Comparison of ENCODE assay signal across 17 cellular contexts in genomic region chr1:183983371-183984105, GRCh38. TPM values are rescaled to one million over a fixed set of nuclear protein-coding genes. Genes with fewer than 3 reads are reported as not detected.
DNase-seq lines count a peak whose midpoint lies in the region; ATAC-seq and TF ChIP-seq lines count a peak whose summit lies in the region.
"Had no signal": no experiment of that assay in that cellular context is flagged by ENCODE, and none has a peak within 500 bp of the region (broad histone marks: within the 10 kb centered on the region; RNA-seq: fewer than 3 reads in every experiment).

No MANE protein-coding gene starts in this region.

- TF ChIP-seq CTCF in SK-N-SH (IDR thresholded peaks at IDR 0.05) (no peak), upper lobe of left lung (IDR thresholded peaks at IDR 0.05) (no peak)

- no peak for TF ChIP-seq POLR2A in upper lobe of left lung (IDR thresholded peaks at IDR 0.05)

- POLR2A ChIA-PET in SK-N-SH (lab: Yijun Ruan, JAX), result no interaction called here

- no peak for TF ChIP-seq RAD21 in SK-N-SH (IDR thresholded peaks at IDR 0.05; ENCODE audit: low read length)

- H3K9me3 ChIP-seq in SK-N-SH, result no peaks in the 10 kb centered on the region
- no peaks in the 10 kb centered on the region for H3K9me3 ChIP-seq in upper lobe of left lung
- H3K9me3 ChIP-seq: colonic mucosa, SJSA1 had no signal

- WGBS in SK-N-SH (ENCODE audit: low lambda C conversion rate), result 86% methylated on average over 9 of the region's 9 CpGs
- 71% methylated on average over 6 to 9 of the region's 9 CpGs for WGBS in upper lobe of left lung, 2 donors

- H3K9ac ChIP-seq in SK-N-SH, result no peak overlapping the region

- no peaks in the 10 kb centered on the region for H4K20me1 ChIP-seq in SK-N-SH (ENCODE audit: insufficient read depth)

- H2AFZ ChIP-seq in SK-N-SH (ENCODE audit: low read depth), result no peak overlapping the region

- peaks cover 8% of the 10 kb centered on the region for H3F3A ChIP-seq in SK-N-SH (replicated peaks; ENCODE audit: insufficient read depth)

- ATAC-seq in SK-N-SH treated with all-trans-retinoic acid at 6 μM for 48 hours (peak; percentile 70), upper lobe of left lung (ENCODE audit: low FRiP score in 2 of 2) (peak in 1 of 2 donors; percentile 43)
- ATAC-seq in activated naive CD4-positive, alpha-beta T cell treated with anti-CD3 and anti-CD28 coated beads, Interleukin-2, amount 50 U/mL, for 72 hours, result no peak

- H3K27ac ChIP-seq in SK-N-SH (ENCODE audit: low read depth in 2 of 2, low read length in 1 of 2) (no peak overlapping the region; a peak in 1 of 4 replicates), upper lobe of left lung (peak overlapping the region in 3 of 4 donors; percentile 0 to 36 (median 13))
- H3K27ac ChIP-seq: colonic mucosa, SJSA1 had no signal

- no peak overlapping the region for H3K27ac Mint-ChIP-seq in activated naive CD4-positive, alpha-beta T cell treated with anti-CD3 and anti-CD28 coated beads, Interleukin-2, amount 50 U/mL, for 72 hours
- H3K27ac Mint-ChIP-seq: activated naive CD4-positive, alpha-beta T cell treated with anti-CD3 and anti-CD28 coated beads, Interleukin-2, amount 50 U/mL, for 24 hours; naive B cell had no signal

- DNase-seq in SK-N-SH (no peak), fibroblast of gingiva (ENCODE audit: low read depth) (peak; percentile 15), midbrain (lab: John Stamatoyannopoulos, UW) (peak; percentile 51), upper lobe of left lung (no peak), DMS53 (lab: John Stamatoyannopoulos, UW) (no peak)
- DNase-seq in activated naive CD4-positive, alpha-beta T cell treated with anti-CD3 and anti-CD28 coated beads, Interleukin-2, amount 50 U/mL, for 72 hours (ENCODE audit: low spot score in 2 of 2), result no peak
- no peak for DNase-seq in activated effector memory CD4-positive, alpha-beta T cell treated with anti-CD3 and anti-CD28 coated beads, Interleukin-2, amount 50 U/mL, for 16 hours
- DNase-seq: 8988T; CD8-positive, alpha-beta memory T cell; colonic mucosa; GDM1; H7; naive B cell; NCI-H1930 had no signal

- H3K4me2 ChIP-seq in SK-N-SH, result no peak overlapping the region

- no peaks in the 10 kb centered on the region for H3K36me3 ChIP-seq in SK-N-SH (replicated peaks in 1 of 2; ENCODE audit: control insufficient read depth in 1 of 2, insufficient read depth in 2 of 2, low read length in 1 of 2)
- no peaks in the 10 kb centered on the region for H3K36me3 ChIP-seq in upper lobe of left lung
- H3K36me3 ChIP-seq: colonic mucosa, SJSA1 had no signal

- H3K27me3 ChIP-seq in SK-N-SH (ENCODE audit: insufficient read depth) (no peaks in the 10 kb centered on the region), upper lobe of left lung (no peaks in the 10 kb centered on the region)
- H3K27me3 ChIP-seq: colonic mucosa, SJSA1 had no signal

- CTCF ChIA-PET in SK-N-SH (lab: Yijun Ruan, JAX), result no interaction called here

- no peaks in the 10 kb centered on the region for H3K79me2 ChIP-seq in SK-N-SH (ENCODE audit: insufficient read depth)

- TF ChIP-seq EP300 in SK-N-SH (IDR thresholded peaks at IDR 0.05; ENCODE audit: borderline replicate concordance in 1 of 2, low read depth in 1 of 2, low read length in 1 of 2) (no peak), upper lobe of left lung (IDR thresholded peaks at IDR 0.05) (no peak)

- no peaks in the 10 kb centered on the region for H3K9me2 ChIP-seq in SK-N-SH

- no peaks in the 10 kb centered on the region for H3K36me3 Mint-ChIP-seq in activated naive CD4-positive, alpha-beta T cell treated with anti-CD3 and anti-CD28 coated beads, Interleukin-2, amount 50 U/mL, for 72 hours
- H3K36me3 Mint-ChIP-seq: activated naive CD4-positive, alpha-beta T cell treated with anti-CD3 and anti-CD28 coated beads, Interleukin-2, amount 50 U/mL, for 24 hours; CD8-positive, alpha-beta memory T cell; naive B cell had no signal

- H3K4me3 ChIP-seq in SK-N-SH (ENCODE audit: low read depth in 2 of 2, low read length in 1 of 2) (no peak overlapping the region), upper lobe of left lung (no peak overlapping the region)
- H3K4me3 ChIP-seq: colonic mucosa, SJSA1 had no signal

- H3K4me1 ChIP-seq in SK-N-SH (ENCODE audit: control insufficient read depth in 1 of 2, insufficient read depth in 2 of 2, low read depth in 1 of 2, low read length in 1 of 2) (peaks cover 10 to 20% of the 10 kb centered on the region in 2 experiments; a peak in 3 of 4 replicates), upper lobe of left lung (no peaks in the 10 kb centered on the region)
- H3K4me1 ChIP-seq: colonic mucosa had no signal

- H3K9me3 Mint-ChIP-seq in activated naive CD4-positive, alpha-beta T cell treated with anti-CD3 and anti-CD28 coated beads, Interleukin-2, amount 50 U/mL, for 72 hours, result no peaks in the 10 kb centered on the region
- H3K9me3 Mint-ChIP-seq: activated naive CD4-positive, alpha-beta T cell treated with anti-CD3 and anti-CD28 coated beads, Interleukin-2, amount 50 U/mL, for 24 hours had no signal

TF ChIP-seq in SK-N-SH treated with all-trans-retinoic acid at 6 μM for 48 hours, 23 proteins besides CTCF, POLR2A, EP300 and RAD21:
- no peak for TF ChIP-seq RARB (CRISPR knock-in tag; IDR thresholded peaks at IDR 0.05)
- no peak for TF ChIP-seq ZNF8 (CRISPR knock-in tag; IDR thresholded peaks at IDR 0.05)
- TF ChIP-seq GLIS3 (CRISPR knock-in tag; IDR thresholded peaks at IDR 0.05), result no peak
- no peak for TF ChIP-seq SNAI2 (CRISPR knock-in tag; IDR thresholded peaks at IDR 0.05)
TF ChIP-seq in SK-N-SH treated with all-trans-retinoic acid at 6 μM for 48 hours: peak in this region for 0.

TF ChIP-seq in SK-N-SH, 30 proteins besides CTCF, POLR2A, EP300 and RAD21:
- no peak for TF ChIP-seq RCOR1 (IDR thresholded peaks at IDR 0.05; ENCODE audit: low read length)
- no peak for TF ChIP-seq JUND (IDR thresholded peaks at IDR 0.05)
- TF ChIP-seq TEAD4 (IDR thresholded peaks at IDR 0.05; ENCODE audit: borderline replicate concordance, insufficient read depth), result no peak
- no peak for TF ChIP-seq PBX3 (IDR thresholded peaks at IDR 0.05)
- TF ChIP-seq MAX (IDR thresholded peaks at IDR 0.05; ENCODE audit: low read depth), result no peak
- TF ChIP-seq POLR2AphosphoS5 (IDR thresholded peaks at IDR 0.05; ENCODE audit: low read depth, low read length), result no peak
- TF ChIP-seq YY1 (IDR thresholded peaks at IDR 0.05; ENCODE audit: low read depth), result no peak
- TF ChIP-seq SIN3A (IDR thresholded peaks at IDR 0.05; ENCODE audit: borderline replicate concordance, low read depth, low read length), result no peak
- TF ChIP-seq RXRA (IDR thresholded peaks at IDR 0.05; ENCODE audit: borderline replicate concordance, low read depth), result no peak
- TF ChIP-seq EZH2phosphoT487 (IDR thresholded peaks at IDR 0.05; ENCODE audit: borderline replicate concordance, low read depth), result no peak
- TF ChIP-seq REST (IDR thresholded peaks at IDR 0.05; ENCODE audit: low read depth, low read length), result no peak
- no peak for TF ChIP-seq FOXM1 (IDR thresholded peaks at IDR 0.05; ENCODE audit: low read depth)
- no peak for TF ChIP-seq SMC3 (IDR thresholded peaks at IDR 0.05; ENCODE audit: low read depth, low read length)
- TF ChIP-seq CHD2 (IDR thresholded peaks at IDR 0.05; ENCODE audit: low read length, partially characterized antibody), result no peak
- TF ChIP-seq MEF2A (IDR thresholded peaks at IDR 0.05; ENCODE audit: borderline replicate concordance, low read depth), result no peak

RNA-seq across cellular contexts. Expression of gene COLGALT2, which starts 54.0 kb away (rescaled TPM):
- polyA plus RNA-seq in SK-N-SH (2012; rRNA removed), result 4.4 and 6.2 TPM in 2 replicates
- polyA plus RNA-seq in SK-N-SH (2012; cell fraction: cytosol; rRNA removed), result 4.9 and 5.9 TPM in 2 replicates
- 12.8 and 14.6 TPM in 2 replicates for polyA plus RNA-seq in SK-N-SH (2012; cell fraction: nucleus; rRNA removed)
- 1 to 10 TPM; 1.0 to 4.1 (median 2.9) TPM for total RNA-seq in upper lobe of left lung
- total RNA-seq in activated naive CD4-positive, alpha-beta T cell treated with anti-CD3 and anti-CD28 coated beads, Interleukin-2, amount 50 U/mL, for 72 hours, result 1 to 10 TPM in 1 of 2 donors, under 1 TPM in 1; 0.07 to 1.0 TPM

Comparison
In these comparisons a context has a peak if more than half of its experiments do, and no peak if none do; other contexts are left out.
1. DNase-seq: peak in fibroblast of gingiva (single experiment) and midbrain (single experiment); none in SK-N-SH (single experiment), upper lobe of left lung (0 of 2), DMS53 (single experiment), activated naive CD4-positive, alpha-beta T cell treated with anti-CD3 and anti-CD28 coated beads, Interleukin-2, amount 50 U/mL, for 72 hours (0 of 2) and activated effector memory CD4-positive, alpha-beta T cell treated with anti-CD3 and anti-CD28 coated beads, Interleukin-2, amount 50 U/mL, for 16 hours (single experiment).
2. H3K27ac ChIP-seq: peak in upper lobe of left lung (3 of 4); none in SK-N-SH (0 of 2).